Comparison of ENCODE assay signal across 8 cellular contexts in the genomic region with DNA sequence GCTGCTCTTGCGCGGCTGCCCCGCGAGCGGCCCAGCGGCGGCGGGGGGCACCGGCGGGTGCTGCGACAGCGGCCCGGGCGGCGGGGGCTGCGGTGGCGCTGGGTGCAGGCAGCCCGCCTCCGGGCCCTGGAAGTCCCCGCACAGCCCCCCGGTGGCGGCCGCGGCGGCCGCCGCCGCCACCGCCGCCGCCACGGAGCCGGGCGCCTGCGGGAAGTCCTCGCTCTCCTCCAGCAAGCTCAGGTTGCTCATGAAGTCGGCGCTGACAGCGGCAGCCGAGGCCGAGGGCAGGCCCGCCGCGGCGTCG. TPM values are rescaled to one million over a fixed set of nuclear protein-coding genes. Genes with fewer than 3 reads are reported as not detected.
DNase-seq lines count a peak whose midpoint lies in the region; ATAC-seq, FAIRE-seq and TF ChIP-seq lines count a peak whose summit lies in the region.

No MANE protein-coding gene starts in this region.

- no TSS peak for BruUV-seq in K562 (replicated peaks; lab: Mats Ljungman, UMichigan)

- no peak overlapping the region for H2AFZ ChIP-seq in OCI-LY3 (ENCODE audit: low read depth, low read length)
- H2AFZ ChIP-seq in K562 (ENCODE audit: low read depth, low read length): peak overlapping the region; percentile 76; the same call in 1 of the 2 replicates

- peaks cover 2% of the 10 kb centered on the region for H3K36me3 Mint-ChIP-seq in memory B cell

- H3K79me2 ChIP-seq in OCI-LY3 (ENCODE audit: low read length): peaks cover 56% of the 10 kb centered on the region
- H3K79me2 ChIP-seq in K562 (ENCODE audit: control insufficient read depth, insufficient read depth, low read length): no peaks in the 10 kb centered on the region

- no peak for ATAC-seq in K562
- ATAC-seq in memory B cell (ENCODE audit: low read depth): peak; percentile 12

- TF ChIP-seq POLR2A in K562 (conservative IDR thresholded peaks at IDR 0.05) (no peak), testis (IDR thresholded peaks at IDR 0.05) (no peak)

- H3K9ac ChIP-seq in OCI-LY3 (ENCODE audit: low read length) (peak overlapping the region; percentile 94), K562 (ENCODE audit: insufficient read depth in 1 of 2, low read depth in 2 of 2, low read length in 2 of 2) (peak overlapping the region in 1 of 2 experiments; percentile 91; a peak in 2 of 4 replicates)

- H3K27me3 ChIP-seq in AG04450 (ENCODE audit: control insufficient read depth, insufficient read depth, low read length) (peaks cover 43% of the 10 kb centered on the region), OCI-LY3 (ENCODE audit: low read depth, low read length) (0 out of 2 replicates have a peak, but pooled peaks cover 5% of the 10 kb centered on the region), K562 (ENCODE audit: control insufficient read depth in 2 of 2, insufficient read depth in 2 of 2, low read length in 2 of 2) (peaks cover 0 to 12% of the 10 kb centered on the region in 2 experiments; a peak in 3 of 5 replicates), testis (no peaks in the 10 kb centered on the region)

- no peak for TF ChIP-seq RAD21 in K562 (CRISPR knock-in tag; conservative IDR thresholded peaks at IDR 0.05 in 1 of 2, IDR thresholded peaks at IDR 0.05 in 1 of 2)

- CTCF ChIA-PET in AG04450 (lab: Charles Lee): no interaction called here
- CTCF ChIA-PET in K562 (lab: Yijun Ruan, JAX; ENCODE audit: low intra/inter-chr PET ratio): no interaction called here

- H3K36me3 ChIP-seq in OCI-LY3 (replicated peaks; ENCODE audit: low read depth, low read length) (peaks cover 3% of the 10 kb centered on the region), K562 (ENCODE audit: control insufficient read depth, insufficient read depth, low read length) (no peaks in the 10 kb centered on the region), testis (ENCODE audit: low read depth, missing control alignments) (no peaks in the 10 kb centered on the region)

- TF ChIP-seq CTCF in AG04450 (IDR thresholded peaks at IDR 0.05; ENCODE audit: low read depth, low read length) (no peak), GM20000 (IDR thresholded peaks at IDR 0.05; ENCODE audit: extremely low read depth, missing control alignments) (no peak), OCI-LY3 (IDR thresholded peaks at IDR 0.05; ENCODE audit: low read depth, low read length) (no peak), K562 (IDR thresholded peaks at IDR 0.05 in 2 of 3, conservative IDR thresholded peaks at IDR 0.05 in 1 of 3; ENCODE audit: insufficient read depth in 2 of 3, low read depth in 1 of 3, low read length in 3 of 3) (no peak), testis (IDR thresholded peaks at IDR 0.05) (no peak)

- DNase-seq in AG04450 (ENCODE audit: low read depth, low spot score) (no peak), GM20000 (ENCODE audit: low spot score) (peak; percentile 70), K562 (ENCODE audit: extremely low read depth in 1 of 4, low spot score in 3 of 4) (peak in 3 of 4 experiments; percentile 18 to 19 (median 19)), memory B cell (ENCODE audit: low spot score in 2 of 2) (peak in 1 of 2 donors; percentile 41), testis (no peak), cerebellar cortex (ENCODE audit: low spot score) (no peak), epidermal melanocyte (ENCODE audit: insufficient read length, low spot score) (no peak)

- POLR2A ChIA-PET in AG04450 (lab: Yijun Ruan, JAX): no interaction called here
- POLR2A ChIA-PET in K562 (lab: Yijun Ruan, JAX): interaction anchor here (0.6 kb wide), 1 partner anchor 1540 kb away, joined by 3 read pairs; no protein-coding TSS in a partner anchor

- H3K27ac ChIP-seq in AG04450 (ENCODE audit: low read depth, low read length) (no peak overlapping the region), OCI-LY3 (ENCODE audit: low read length) (peak overlapping the region; percentile 94), K562 (ENCODE audit: extremely low read depth, low read depth, low read length) (no peak overlapping the region), testis (peak overlapping the region; percentile 98 to 99)

- H4K20me1 ChIP-seq in OCI-LY3 (ENCODE audit: insufficient read depth, low read length): peaks cover 4% of the 10 kb centered on the region; the same call in 1 of the 2 replicates
- no peaks in the 10 kb centered on the region for H4K20me1 ChIP-seq in K562 (replicated peaks; ENCODE audit: control insufficient read depth, insufficient read depth, low read length)

- H3K4me3 Mint-ChIP-seq in memory B cell: peak overlapping the region; percentile 97

- H3K27ac Mint-ChIP-seq in memory B cell: peak overlapping the region; percentile 94

- H3K9me3 ChIP-seq in AG04450 (ENCODE audit: control insufficient read depth, insufficient read depth, low read length) (peaks cover 7% of the 10 kb centered on the region; the same call in 1 of the 2 replicates), OCI-LY3 (ENCODE audit: insufficient read depth, low read length) (0 out of 2 replicates have a peak, but pooled peaks cover 2% of the 10 kb centered on the region), K562 (replicated peaks; ENCODE audit: control insufficient read depth, insufficient read depth, low read depth, low read length) (no peaks in the 10 kb centered on the region), testis (no peaks in the 10 kb centered on the region)

- no CpG with 5 or more reads among the region's 46 CpGs for WGBS in K562 (ENCODE audit: insufficient coverage, low coverage, missing lambda C conversion rate)
- WGBS in testis, 2 donors: 0 to 4% methylated on average over 5 to 24 of the region's 46 CpGs

- in situ Hi-C loops in K562 (cut with MboI): no loop called here

- H3K4me1 ChIP-seq in OCI-LY3 (ENCODE audit: low read length): peaks cover 37% of the 10 kb centered on the region
- H3K4me1 ChIP-seq in K562 (replicated peaks in 1 of 2; ENCODE audit: control insufficient read depth in 2 of 2, insufficient read depth in 2 of 2, low read length in 2 of 2): peaks cover 5 to 34% of the 10 kb centered on the region in 2 experiments; a peak in 3 of 5 replicates
- peaks cover 33% of the 10 kb centered on the region for H3K4me1 ChIP-seq in testis

- no peaks in the 10 kb centered on the region for H3K27me3 Mint-ChIP-seq in memory B cell

- no peaks in the 10 kb centered on the region for H3K9me1 ChIP-seq in K562 (ENCODE audit: control insufficient read depth, insufficient read depth, low read length)

- no peaks in the 10 kb centered on the region for H3K9me3 Mint-ChIP-seq in memory B cell

- peaks cover 24% of the 10 kb centered on the region for H3K4me1 Mint-ChIP-seq in memory B cell

- H3K4me2 ChIP-seq in OCI-LY3 (ENCODE audit: low read length) (peak overlapping the region; percentile 73), K562 (ENCODE audit: insufficient read depth, low read length) (peak overlapping the region; percentile 66; the same call in 1 of the 2 replicates)

- FAIRE-seq in K562 (lab: Jason Lieb, UNC): no peak

- TF ChIP-seq EP300 in K562 (IDR thresholded peaks at IDR 0.05; ENCODE audit: low read length): no peak

- intact Hi-C loops in K562 (cut with micrococcal nuclease): loop anchor here (5.0 kb wide), 1 partner anchor 112 kb away; no protein-coding TSS in a partner anchor
- intact Hi-C loops in testis (cut with DNase I; ENCODE audit: low total_unique reads): loop anchor here (10.0 kb wide), 1 partner anchor 431 kb away; no protein-coding TSS in a partner anchor

- H3K4me3 ChIP-seq in AG04450 (ENCODE audit: low read depth, low read length) (peak overlapping the region; percentile 41), OCI-LY3 (ENCODE audit: low read length) (peak overlapping the region; percentile 91), K562 (peak overlapping the region; percentile 49), testis (peak overlapping the region; percentile 91 to 95)

TF ChIP-seq in K562, 482 proteins besides CTCF, POLR2A, EP300 and RAD21 (continues in another document):
- TF ChIP-seq HDAC1 (IDR thresholded peaks at IDR 0.05) (no peak), TSC22D4 (tag; IDR thresholded peaks at IDR 0.05) (no peak)

RNA-seq across cellular contexts. Expression of gene FOXO1, which starts 0.7 kb away (rescaled TPM):
- polyA plus RNA-seq in AG04450 (2011; rRNA removed) (0.12 and 0.19 TPM in 2 replicates), K562 (2011; rRNA removed) (0.53 and 1.2 TPM in 2 replicates), K562 (2014; fragmentation: Illumina TruSeq; extraction: Trizol) (0.43 and 0.48 TPM in 2 replicates), K562 (2014; fragmentation: Nextera tagmentation; extraction: Ambion mirVana) (under 1 TPM; 0.10 to 0.20 TPM), K562 (2014; rRNA removed) (0.13 and 0.36 TPM in 2 replicates), testis (ENCODE audit: insufficient read depth, low read depth, low replicate concordance) (19.5 TPM)
- polyA minus RNA-seq in AG04450 (2011; rRNA and poly(A)+ RNA removed): 0.22 and 0.92 TPM in 2 replicates
- total RNA-seq in K562 (2011; cell fraction: chromatin; rRNA removed; ENCODE audit: low replicate concordance): 1.1 and 2.1 TPM in 2 replicates
- 1.2 TPM in 2 replicates for total RNA-seq in K562 (2011; cell fraction: nucleolus; rRNA removed)
- total RNA-seq in K562 (2011; cell fraction: nucleoplasm; rRNA removed): 1.5 and 2.4 TPM in 2 replicates
- total RNA-seq in K562 (2014; rRNA removed) (0.18 and 0.33 TPM in 2 replicates), K562 (2014; rRNA removed; fragmentation: Illumina TruSeq; extraction: Trizol) (0.25 and 0.41 TPM in 2 replicates), K562 (2015; rRNA removed; fragmentation: Illumina TruSeq; extraction: Trizol) (0.04 and 0.15 TPM in 2 replicates), K562 (2021) (0.67 and 0.73 TPM in 2 replicates), testis (10 to 100 TPM; 52.2 to 58.7 TPM)
- polyA plus RNA-seq in K562 (2011; cell fraction: cytosol; rRNA removed): 0.51 and 0.83 TPM in 2 replicates
- 0.58 and 1.2 TPM in 2 replicates for polyA plus RNA-seq in K562 (2011; cell fraction: nucleus; rRNA removed)
- 0.18 and 0.20 TPM in 2 replicates for polyA plus RNA-seq in K562 (2012)
- 1.1 and 3.7 TPM in 2 replicates for polyA minus RNA-seq in K562 (2011; rRNA and poly(A)+ RNA removed)
- polyA minus RNA-seq in K562 (2011; cell fraction: cytosol; rRNA and poly(A)+ RNA removed): 1.4 and 1.5 TPM in 2 replicates
- polyA minus RNA-seq in K562 (2011; cell fraction: nucleus; rRNA and poly(A)+ RNA removed): 0.54 and 1.7 TPM in 2 replicates

Comparison
In these comparisons a context has a peak if more than half of its experiments do, and no peak if none do; other contexts are left out.
1. DNase-seq: peak in GM20000 (single experiment) and K562 (3 of 4); none in AG04450 (single experiment), testis (single experiment), cerebellar cortex (single experiment) and epidermal melanocyte (single experiment).
2. H3K27ac ChIP-seq: peak in OCI-LY3 (single experiment) and testis (2 of 2); none in AG04450 (single experiment) and K562 (single experiment).
3. H3K4me3 ChIP-seq: peak in every context shown above with its lines; median percentile 93 in testis; 91 in OCI-LY3; 49 in K562; 41 in AG04450.